ENCODE assay signal across 8 cellular contexts in the genomic region with DNA sequence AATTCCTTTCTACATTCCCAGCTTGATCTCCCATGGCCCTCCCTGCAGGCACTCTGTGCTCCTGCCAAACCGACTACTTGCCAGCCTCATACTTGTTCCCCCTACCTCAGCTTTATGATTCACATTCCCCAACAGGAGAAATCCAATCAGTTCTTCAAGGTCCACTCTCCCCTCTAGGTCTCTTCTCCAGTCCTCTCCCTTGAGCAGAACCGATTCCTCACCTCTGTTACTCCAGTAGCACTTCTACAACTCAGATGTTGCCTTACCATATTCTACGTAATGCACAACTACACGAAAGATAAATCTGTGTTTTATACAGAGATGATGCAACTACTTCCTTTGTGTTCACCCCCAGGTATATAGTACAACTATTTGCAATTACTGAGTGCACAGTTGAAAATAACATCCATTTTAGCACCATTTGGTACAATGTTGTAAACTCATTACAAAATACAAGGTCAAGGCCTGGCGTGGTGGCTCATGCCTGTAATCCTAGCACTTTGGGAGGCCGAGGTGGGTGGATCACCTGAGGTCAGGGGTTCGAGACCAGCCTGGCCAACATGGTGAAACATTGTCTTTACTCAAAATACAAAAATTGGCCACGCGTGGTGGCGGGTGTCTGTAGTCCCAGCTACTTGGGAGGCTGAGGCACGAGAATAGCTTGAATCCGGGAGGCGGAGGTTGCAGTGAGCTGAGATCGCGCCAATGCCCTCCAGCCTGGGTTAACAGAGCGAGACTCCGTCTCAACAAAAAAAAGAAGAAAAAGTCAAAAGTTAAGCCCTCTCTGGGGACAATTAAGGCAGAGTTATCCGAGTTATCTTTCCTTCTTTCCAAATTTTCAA. TPM values are rescaled to one million over a fixed set of nuclear protein-coding genes. Genes with fewer than 3 reads are reported as not detected.
A peak's percentile ranks its signal among the peaks of the same experiment; 100 is the strongest.
DNase-seq lines count a peak whose midpoint lies in the region; ATAC-seq, FAIRE-seq and TF ChIP-seq lines count a peak whose summit lies in the region.

No MANE protein-coding gene starts in this region.

- no peaks in the 10 kb centered on the region for H3K9me3 ChIP-seq in small intestine (ENCODE audit: control insufficient read depth, low read depth)

- no peak for FAIRE-seq in small intestine (lab: Jason Lieb, UNC)

- ATAC-seq in activated B cell treated with CpG ODN at 0.5 μM for 24 hours (ENCODE audit: low read depth) (no peak), left cardiac atrium (no peak), HG03442 (IDR thresholded peaks at IDR 0.05; ENCODE audit: unreplicated experiment) (no peak)

- peak overlapping the region; percentile 43 to 46 for H3K27ac ChIP-seq in small intestine (ENCODE audit: low read depth in 1 of 2, low read length in 1 of 2)

- CTCF ChIA-PET in activated B cell treated with CpG ODN at 0.5 μM for 24 hours (lab: Charles Lee) = interaction anchor here (0.9 to 2.5 kb wide), 5 partner anchors 40 to 136 kb away, joined by 3 to 16 read pairs (median 8); partner anchors contain the start of gene ELF1

- H3K36me3 Mint-ChIP-seq in activated B cell treated with CpG ODN at 0.5 μM for 24 hours (ENCODE audit: low read depth) = peaks cover 16% of the 10 kb centered on the region

- intact Hi-C loops in activated B cell treated with CpG ODN at 0.5 μM for 24 hours (cut with micrococcal nuclease) (no loop called here), left cardiac atrium (cut with DNase I) (loop anchor here in 1 of 2 donors (5.0 kb wide), 2 partner anchors 76 to 271 kb away; partner anchors contain the start of gene SLC25A15)

- 38 to 75% (median 44%) methylated on average over 18 of the region's 18 CpGs for WGBS in small intestine, 3 donors

- no peaks in the 10 kb centered on the region for H3K36me3 ChIP-seq in small intestine (ENCODE audit: control insufficient read depth in 2 of 2, insufficient read depth in 2 of 2, low read length in 2 of 2)

- H3K4me3 ChIP-seq in HFF-Myc (replicated peaks; ENCODE audit: low read depth, low read length) (peak overlapping the region; percentile 69), small intestine (ENCODE audit: low read depth in 1 of 2, low read length in 2 of 2) (peak overlapping the region in 1 of 2 donors; percentile 69)

- no peaks in the 10 kb centered on the region for H3K27me3 ChIP-seq in small intestine (ENCODE audit: control insufficient read depth in 2 of 2, insufficient read depth in 2 of 2, low read length in 2 of 2)

- peaks cover 2% of the 10 kb centered on the region for H3K27me3 Mint-ChIP-seq in activated B cell treated with CpG ODN at 0.5 μM for 24 hours

- peaks cover 58% of the 10 kb centered on the region for H3K4me1 Mint-ChIP-seq in activated B cell treated with CpG ODN at 0.5 μM for 24 hours

- no peak for TF ChIP-seq CTCF in HFF-Myc (IDR thresholded peaks at IDR 0.05; ENCODE audit: low read depth, low read length, missing control alignments)
- no peak for TF ChIP-seq CTCF in activated B cell treated with CpG ODN at 0.5 μM for 24 hours (IDR thresholded peaks at IDR 0.05)

- DNase-seq in HFF-Myc (ENCODE audit: extremely low read depth, low read depth) (no peak), activated B cell treated with CpG ODN at 0.5 μM for 24 hours (no peak), left cardiac atrium (peak; percentile 25), small intestine (peak; percentile 24), germinal center (ENCODE audit: low spot score) (no peak), NCI-H2029 treated with DMSO at 0.1 percent for 48 hours (lab: John Stamatoyannopoulos, UW) (no peak), erythroblast (lab: John Stamatoyannopoulos, UW) (no peak)

- H3K27ac Mint-ChIP-seq in activated B cell treated with CpG ODN at 0.5 μM for 24 hours = peak overlapping the region; percentile 100

- H3K4me1 ChIP-seq in small intestine (ENCODE audit: control insufficient read depth in 2 of 2, insufficient read depth in 1 of 2, low read depth in 1 of 2, low read length in 1 of 2) = peaks cover 2 to 27% of the 10 kb centered on the region in 2 donors

- no peak for TF ChIP-seq POLR2A in erythroblast (IDR thresholded peaks at IDR 0.05; ENCODE audit: low read length)

- peak overlapping the region; percentile 1 for H3K4me3 Mint-ChIP-seq in activated B cell treated with CpG ODN at 0.5 μM for 24 hours

- no peaks in the 10 kb centered on the region for H3K9me3 Mint-ChIP-seq in activated B cell treated with CpG ODN at 0.5 μM for 24 hours

- POLR2A ChIA-PET in activated B cell treated with CpG ODN at 0.5 μM for 24 hours (lab: Charles Lee) = interaction anchor here (2.9 to 5.4 kb wide), 2 partner anchors 42 to 53 kb away, joined by 10 to 118 read pairs; partner anchors contain the start of gene ELF1

RNA-seq across cellular contexts. Expression of gene WBP4, which starts 2.9 kb away (rescaled TPM):
- 8.6 and 9.0 TPM in 2 replicates for total RNA-seq in activated B cell treated with CpG ODN at 0.5 μM for 24 hours
- total RNA-seq in left cardiac atrium = 10 to 100 TPM; 14.3 to 15.8 TPM
- polyA plus RNA-seq in small intestine = 10 to 100 TPM in 2 of 3 donors, 1 to 10 TPM in 1; 9.1 to 13.9 (median 12.2) TPM

RNA-seq across cellular contexts. Expression of gene ELF1, which starts 39.3 kb away (rescaled TPM):
- total RNA-seq in activated B cell treated with CpG ODN at 0.5 μM for 24 hours (129 and 136 TPM in 2 replicates), left cardiac atrium (10 to 100 TPM; 40.1 to 50.7 TPM)
- 10 to 100 TPM; 34.3 to 40.8 (median 38.0) TPM for polyA plus RNA-seq in small intestine

Comparison
In these comparisons a context has a peak if more than half of its experiments do, and no peak if none do; other contexts are left out.
1. DNase-seq: peak in left cardiac atrium (single experiment) and small intestine (single experiment); none in HFF-Myc (single experiment), activated B cell treated with CpG ODN at 0.5 μM for 24 hours (single experiment), germinal center (single experiment), NCI-H2029 treated with DMSO at 0.1 percent for 48 hours (single experiment) and erythroblast (0 of 2).